ENCODE assay signal across 17 cellular contexts in the genomic region with DNA sequence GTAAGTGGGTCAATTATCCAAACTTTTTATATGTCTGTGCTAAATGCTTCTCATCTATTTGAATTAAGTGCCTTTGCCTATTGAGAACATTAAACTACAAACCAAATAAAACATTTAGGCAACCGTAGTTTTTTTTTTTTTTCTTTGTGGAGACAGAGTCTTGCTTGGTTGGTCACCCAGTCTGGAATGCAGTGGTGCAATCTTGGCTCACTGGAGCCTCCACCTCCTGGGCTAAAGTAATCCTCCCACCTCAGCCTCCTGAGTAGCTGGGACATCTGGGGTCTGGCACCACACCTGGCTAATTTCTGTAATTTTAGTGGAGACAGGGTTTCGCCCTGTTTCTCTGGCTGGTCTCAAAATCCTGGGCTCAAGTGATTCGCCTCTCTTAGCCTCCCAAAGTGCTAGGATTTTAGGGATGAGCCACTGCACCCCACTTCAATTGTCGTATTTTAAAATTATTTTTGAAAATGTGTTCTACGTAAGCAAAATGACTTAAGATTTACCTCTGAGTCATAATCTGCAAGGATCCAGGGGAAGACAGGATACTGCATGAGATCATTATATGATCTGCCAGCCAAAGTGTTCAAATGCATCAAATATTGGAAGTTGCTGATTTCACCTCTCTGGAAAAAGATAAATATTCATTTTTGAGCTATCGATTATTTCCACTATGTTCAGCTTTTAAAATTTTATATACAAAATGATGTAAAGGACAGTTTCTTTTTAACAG.
"Had no signal": no experiment of that assay in that cellular context is flagged by ENCODE, and none has a peak within 500 bp of the region (broad histone marks: within the 10 kb centered on the region; RNA-seq: fewer than 3 reads in every experiment).

No MANE protein-coding gene starts in this region.

- H3K27me3 ChIP-seq: heart left ventricle, uterus had no signal

- H3K9ac ChIP-seq: parathyroid adenoma had no signal

- DNase-seq: activated CD4-positive, alpha-beta T cell treated with anti-CD3 and anti-CD28 coated beads for 4 hours; activated CD8-positive, alpha-beta memory T cell treated with anti-CD3 and anti-CD28 coated beads, Interleukin-2, amount 50 U/mL, for 48 hours; activated CD8-positive, alpha-beta T cell treated with anti-CD3 and anti-CD28 coated beads, Interleukin-2, amount 10 ng/mL, durations not matched to agents 7 days and 5 days; activated naive CD4-positive, alpha-beta T cell treated with Interleukin-2 at 50 U/mL for 16 hours; activated naive CD8-positive, alpha-beta T cell treated with anti-CD3 and anti-CD28 coated beads, Interleukin-2, amount 50 U/mL, for 24 hours; central memory CD4-positive, alpha-beta T cell; cortex of kidney; effector memory CD4-positive, alpha-beta T cell; heart left ventricle; kidney glomerular epithelial cell; naive B cell; retina; small intestine; T-helper 1 cell; uterus; WERI-Rb-1 had no signal

- H3K27ac ChIP-seq: heart left ventricle, parathyroid adenoma, uterus, WERI-Rb-1 had no signal

- H2AFZ ChIP-seq: parathyroid adenoma had no signal

- ATAC-seq: activated CD8-positive, alpha-beta T cell treated with anti-CD3 and anti-CD28 coated beads, Interleukin-2, amount 10 ng/mL, durations not matched to agents 7 days and 5 days; activated naive CD8-positive, alpha-beta T cell treated with anti-CD3 and anti-CD28 coated beads, Interleukin-2, amount 50 U/mL, for 24 hours; heart left ventricle had no signal

- H3K36me3 ChIP-seq: uterus had no signal

- H3K4me3 ChIP-seq: heart left ventricle, uterus had no signal

- H3K4me1 ChIP-seq: uterus had no signal

- H3K79me2 ChIP-seq: parathyroid adenoma had no signal

- H3K9me3 ChIP-seq: heart left ventricle, uterus had no signal
